10 cellular contexts compared by ENCODE assay signal in genomic region chr6:159633196-159633595, GRCh38. TPM values are rescaled to one million over a fixed set of nuclear protein-coding genes. Genes with fewer than 3 reads are reported as not detected.
DNase-seq lines count a peak whose midpoint lies in the region; ATAC-seq, FAIRE-seq and TF ChIP-seq lines count a peak whose summit lies in the region.
"Had no signal": no experiment of that assay in that cellular context is flagged by ENCODE, and none has a peak within 500 bp of the region (broad histone marks: within the 10 kb centered on the region; RNA-seq: fewer than 3 reads in every experiment).

No MANE protein-coding gene starts in this region.

- no peaks in the 10 kb centered on the region for H3K4me1 ChIP-seq in Loucy (ENCODE audit: insufficient read depth, low read length, poor library complexity, severe bottlenecking)
- H3K4me1 ChIP-seq in small intestine (ENCODE audit: control insufficient read depth in 2 of 2, insufficient read depth in 1 of 2, low read depth in 1 of 2, low read length in 1 of 2) = no peaks in the 10 kb centered on the region
- no peaks in the 10 kb centered on the region for H3K4me1 ChIP-seq in mucosa of descending colon (ENCODE audit: low read depth)

- H3F3A ChIP-seq in Loucy (ENCODE audit: low read depth) = no peaks in the 10 kb centered on the region

- no peak overlapping the region for H3K4me2 ChIP-seq in Loucy (ENCODE audit: low read depth, low read length, poor library complexity, severe bottlenecking)

- no peaks in the 10 kb centered on the region for H4K20me1 ChIP-seq in Loucy (ENCODE audit: insufficient read depth, low read length, poor library complexity, severe bottlenecking)

- TF ChIP-seq CTCF in activated CD8-positive, alpha-beta T cell treated with anti-CD3 and anti-CD28 coated beads for 36 hours (IDR thresholded peaks at IDR 0.05) = no peak
- TF ChIP-seq CTCF in Loucy (conservative IDR thresholded peaks at IDR 0.05; ENCODE audit: low read length) (peak; percentile 73), mucosa of descending colon (IDR thresholded peaks at IDR 0.05) (no peak)

- no peaks in the 10 kb centered on the region for H3K4me1 Mint-ChIP-seq in activated CD8-positive, alpha-beta T cell treated with anti-CD3 and anti-CD28 coated beads for 36 hours (ENCODE audit: low read depth)
- no peaks in the 10 kb centered on the region for H3K4me1 Mint-ChIP-seq in activated CD8-positive, alpha-beta T cell treated with anti-CD3 and anti-CD28 coated beads, Interleukin-2, amount 10 ng/mL, durations not matched to agents 7 days and 5 days (ENCODE audit: low read depth)
- H3K4me1 Mint-ChIP-seq: CD8-positive, alpha-beta memory T cell had no signal

- H3K36me3 ChIP-seq in Loucy (ENCODE audit: insufficient read depth, low read length) (no peaks in the 10 kb centered on the region), small intestine (ENCODE audit: control insufficient read depth in 2 of 2, insufficient read depth in 2 of 2, low read length in 2 of 2) (no peaks in the 10 kb centered on the region), mucosa of descending colon (ENCODE audit: low read depth) (no peaks in the 10 kb centered on the region)

- no peak for FAIRE-seq in small intestine (lab: Jason Lieb, UNC)

- H3K9me3 ChIP-seq in Loucy (ENCODE audit: insufficient read depth, low read depth, low read length) = no peaks in the 10 kb centered on the region
- no peaks in the 10 kb centered on the region for H3K9me3 ChIP-seq in small intestine (ENCODE audit: control insufficient read depth, low read depth)
- no peaks in the 10 kb centered on the region for H3K9me3 ChIP-seq in mucosa of descending colon

- no peak overlapping the region for H3K4me3 Mint-ChIP-seq in activated CD8-positive, alpha-beta T cell treated with anti-CD3 and anti-CD28 coated beads for 36 hours
- no peak overlapping the region for H3K4me3 Mint-ChIP-seq in activated CD8-positive, alpha-beta T cell treated with anti-CD3 and anti-CD28 coated beads, Interleukin-2, amount 10 ng/mL, durations not matched to agents 7 days and 5 days
- H3K4me3 Mint-ChIP-seq: CD8-positive, alpha-beta memory T cell had no signal

- ATAC-seq in activated CD8-positive, alpha-beta T cell treated with anti-CD3 and anti-CD28 coated beads for 36 hours = no peak
- ATAC-seq in activated CD8-positive, alpha-beta T cell treated with anti-CD3 and anti-CD28 coated beads, Interleukin-2, amount 10 ng/mL, durations not matched to agents 7 days and 5 days = no peak
- no peak for ATAC-seq in GM21825 (IDR thresholded peaks at IDR 0.05; ENCODE audit: unreplicated experiment)
- ATAC-seq in mucosa of descending colon = no peak

- intact Hi-C loops in activated CD8-positive, alpha-beta T cell treated with anti-CD3 and anti-CD28 coated beads for 36 hours (cut with micrococcal nuclease) = no loop called here
- intact Hi-C loops in mucosa of descending colon (cut with DNase I, micrococcal nuclease) = no loop called here

- no peak overlapping the region for H2AFZ ChIP-seq in Loucy (ENCODE audit: low read length)

- no peak overlapping the region for H3K27ac Mint-ChIP-seq in activated CD8-positive, alpha-beta T cell treated with anti-CD3 and anti-CD28 coated beads for 36 hours
- no peak overlapping the region for H3K27ac Mint-ChIP-seq in activated CD8-positive, alpha-beta T cell treated with anti-CD3 and anti-CD28 coated beads, Interleukin-2, amount 10 ng/mL, durations not matched to agents 7 days and 5 days
- H3K27ac Mint-ChIP-seq: CD8-positive, alpha-beta memory T cell had no signal

- DNase-seq in activated CD8-positive, alpha-beta T cell treated with anti-CD3 and anti-CD28 coated beads for 36 hours = peak; percentile 5
- no peak for DNase-seq in activated CD8-positive, alpha-beta T cell treated with anti-CD3 and anti-CD28 coated beads, Interleukin-2, amount 10 ng/mL, durations not matched to agents 7 days and 5 days
- peak; percentile 58 for DNase-seq in dermis blood vessel endothelial cell
- peak; percentile 15 for DNase-seq in small intestine
- no peak for DNase-seq in mucosa of descending colon
- no peak for DNase-seq in NCI-H510A (lab: John Stamatoyannopoulos, UW)
- DNase-seq: CD8-positive, alpha-beta memory T cell; NCI-H524 treated with DMSO at 0.1 percent for 48 hours had no signal

- H3K36me3 Mint-ChIP-seq in activated CD8-positive, alpha-beta T cell treated with anti-CD3 and anti-CD28 coated beads for 36 hours (ENCODE audit: low read depth) = peaks cover 3% of the 10 kb centered on the region
- no peaks in the 10 kb centered on the region for H3K36me3 Mint-ChIP-seq in activated CD8-positive, alpha-beta T cell treated with anti-CD3 and anti-CD28 coated beads, Interleukin-2, amount 10 ng/mL, durations not matched to agents 7 days and 5 days (ENCODE audit: low read depth)

- H3K9me2 ChIP-seq in Loucy (replicated peaks; ENCODE audit: low read depth, low read length) = no peaks in the 10 kb centered on the region

- no peaks in the 10 kb centered on the region for H3K79me2 ChIP-seq in Loucy (ENCODE audit: insufficient read depth, low read length)

- no peaks in the 10 kb centered on the region for H3K27me3 ChIP-seq in Loucy (ENCODE audit: insufficient read depth, low read length, poor library complexity, severe bottlenecking)
- no peaks in the 10 kb centered on the region for H3K27me3 ChIP-seq in small intestine (ENCODE audit: control insufficient read depth in 2 of 2, insufficient read depth in 2 of 2, low read length in 2 of 2)

- H3K9ac ChIP-seq in Loucy (ENCODE audit: low read depth, low read length, poor library complexity, severe bottlenecking) = no peak overlapping the region

- peaks cover 3% of the 10 kb centered on the region for H3K9me3 Mint-ChIP-seq in activated CD8-positive, alpha-beta T cell treated with anti-CD3 and anti-CD28 coated beads for 36 hours
- no peaks in the 10 kb centered on the region for H3K9me3 Mint-ChIP-seq in activated CD8-positive, alpha-beta T cell treated with anti-CD3 and anti-CD28 coated beads, Interleukin-2, amount 10 ng/mL, durations not matched to agents 7 days and 5 days (ENCODE audit: insufficient read depth)
- H3K9me3 Mint-ChIP-seq: CD8-positive, alpha-beta memory T cell had no signal

- no peak overlapping the region for H3K27ac ChIP-seq in small intestine (ENCODE audit: low read depth in 1 of 2, low read length in 1 of 2)

- 75 to 83% (median 79%) methylated on average over 5 of the region's 5 CpGs for WGBS in small intestine, 3 donors

- POLR2A ChIA-PET in activated CD8-positive, alpha-beta T cell treated with anti-CD3 and anti-CD28 coated beads for 36 hours (lab: Charles Lee) = no interaction called here
- POLR2A ChIA-PET in activated CD8-positive, alpha-beta T cell treated with anti-CD3 and anti-CD28 coated beads, Interleukin-2, amount 10 ng/mL, durations not matched to agents 7 days and 5 days (lab: Charles Lee) = no interaction called here

- no peak overlapping the region for H3K4me3 ChIP-seq in Loucy (ENCODE audit: low read length, poor library complexity, severe bottlenecking)
- no peak overlapping the region for H3K4me3 ChIP-seq in small intestine (ENCODE audit: low read depth in 1 of 2, low read length in 2 of 2)
- no peak overlapping the region for H3K4me3 ChIP-seq in mucosa of descending colon

- H3K27me3 Mint-ChIP-seq in activated CD8-positive, alpha-beta T cell treated with anti-CD3 and anti-CD28 coated beads for 36 hours = no peaks in the 10 kb centered on the region
- H3K27me3 Mint-ChIP-seq in activated CD8-positive, alpha-beta T cell treated with anti-CD3 and anti-CD28 coated beads, Interleukin-2, amount 10 ng/mL, durations not matched to agents 7 days and 5 days (ENCODE audit: low read depth) = no peaks in the 10 kb centered on the region
- H3K27me3 Mint-ChIP-seq: CD8-positive, alpha-beta memory T cell had no signal

- CTCF ChIA-PET in activated CD8-positive, alpha-beta T cell treated with anti-CD3 and anti-CD28 coated beads for 36 hours (lab: Charles Lee) = interaction anchor here (0.7 to 3.0 kb wide), 7 partner anchors 9 to 459 kb away, joined by 3 to 12 read pairs (median 3); no protein-coding TSS in a partner anchor
- CTCF ChIA-PET in activated CD8-positive, alpha-beta T cell treated with anti-CD3 and anti-CD28 coated beads, Interleukin-2, amount 10 ng/mL, durations not matched to agents 7 days and 5 days (lab: Charles Lee) = interaction anchor here (0.8 to 2.4 kb wide), 4 partner anchors 18 to 505 kb away, joined by 3 to 18 read pairs (median 3); no protein-coding TSS in a partner anchor

RNA-seq across cellular contexts. Expression of gene SOD2, which starts 59.8 kb away (rescaled TPM):
- total RNA-seq in activated CD8-positive, alpha-beta T cell treated with anti-CD3 and anti-CD28 coated beads for 36 hours = 100 to 1,000 TPM in 1 of 2 experiments, 10 to 100 TPM in 1; 95.5 to 105 TPM
- 10 to 100 TPM; 59.1 to 66.4 TPM for total RNA-seq in activated CD8-positive, alpha-beta T cell treated with anti-CD3 and anti-CD28 coated beads, Interleukin-2, amount 10 ng/mL, durations not matched to agents 7 days and 5 days
- total RNA-seq in dermis blood vessel endothelial cell (274 and 891 TPM in 2 replicates), mucosa of descending colon (100 to 1,000 TPM; 286 to 462 (median 400) TPM)
- polyA plus RNA-seq in small intestine = 100 to 1,000 TPM in 2 of 3 donors, 10 to 100 TPM in 1; 81.6 to 250 (median 134) TPM

Comparison
In these comparisons a context has a peak if more than half of its experiments do, and no peak if none do; other contexts are left out.
1. DNase-seq: peak in activated CD8-positive, alpha-beta T cell treated with anti-CD3 and anti-CD28 coated beads for 36 hours (single experiment), dermis blood vessel endothelial cell (single experiment) and small intestine (single experiment); none in activated CD8-positive, alpha-beta T cell treated with anti-CD3 and anti-CD28 coated beads, Interleukin-2, amount 10 ng/mL, durations not matched to agents 7 days and 5 days (single experiment), mucosa of descending colon (0 of 3) and NCI-H510A (single experiment).